Comparison of ENCODE assay signal across 12 cellular contexts in the genomic region with DNA sequence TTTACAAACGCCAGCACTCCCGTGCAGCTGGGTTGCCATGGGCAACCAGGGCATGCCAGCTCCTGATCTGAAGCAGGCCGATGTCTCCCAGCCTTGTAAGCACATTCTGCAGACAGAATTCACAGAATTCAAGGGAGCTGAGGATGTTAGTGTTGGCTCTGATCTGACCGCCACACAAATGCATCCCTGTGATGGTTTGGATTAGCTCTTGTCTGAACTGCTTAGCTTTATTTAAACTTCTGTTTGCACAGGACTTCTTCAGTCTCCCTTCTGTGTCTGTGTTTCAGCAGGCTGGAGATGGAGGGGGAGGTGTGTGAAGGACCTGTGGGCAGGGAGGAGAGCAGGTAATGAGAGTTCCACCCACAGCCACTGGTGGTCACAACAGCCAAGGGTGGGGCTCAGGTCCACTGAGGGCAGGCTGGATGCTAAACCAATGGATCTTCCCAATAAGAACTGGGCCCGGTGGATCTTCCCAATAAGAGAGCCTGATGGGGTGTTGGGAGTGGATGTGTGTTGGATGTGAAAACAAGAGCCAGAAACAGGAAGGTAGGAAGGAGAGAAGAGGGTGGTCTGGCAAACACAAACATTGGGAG.
DNase-seq lines count a peak whose midpoint lies in the region; ATAC-seq, FAIRE-seq and TF ChIP-seq lines count a peak whose summit lies in the region.
"Had no signal": no experiment of that assay in that cellular context is flagged by ENCODE, and none has a peak within 500 bp of the region (broad histone marks: within the 10 kb centered on the region; RNA-seq: fewer than 3 reads in every experiment).

No MANE protein-coding gene starts in this region.

- H3K9ac ChIP-seq in GM23248: no peak overlapping the region

- DNase-seq in GM23248: peak; percentile 55
- DNase-seq in SK-N-DZ (ENCODE audit: low spot score): peak; percentile 61
- peak; percentile 70 for DNase-seq in fibroblast of gingiva (ENCODE audit: low read depth)
- peak; percentile 83 for DNase-seq in osteoblast (ENCODE audit: insufficient read length, low spot score, missing footprints)
- no peak for DNase-seq in A172 (ENCODE audit: low spot score)
- no peak for DNase-seq in GM19239 (ENCODE audit: insufficient read length, low spot score)
- DNase-seq in activated CD4-positive, alpha-beta T cell treated with anti-CD3 and anti-CD28 coated beads for 36 hours: no peak
- DNase-seq: body of pancreas, glutamatergic neuron, PC-9 had no signal

- H3K4me3 Mint-ChIP-seq in activated CD4-positive, alpha-beta T cell treated with anti-CD3 and anti-CD28 coated beads for 36 hours: no peak overlapping the region
- H3K4me3 Mint-ChIP-seq: memory B cell had no signal

- TF ChIP-seq CTCF in osteoblast (IDR thresholded peaks at IDR 0.05; ENCODE audit: extremely low read depth, low read depth, low read length): no peak

- in situ Hi-C loops in GM23248 (cut with MboI): no loop called here

- H3K27ac ChIP-seq in GM23248 (no peak overlapping the region), osteoblast (ENCODE audit: low read depth, low read length) (no peak overlapping the region)
- H3K27ac ChIP-seq: body of pancreas, PC-9 had no signal

- H2AFZ ChIP-seq in GM23248: no peak overlapping the region
- H2AFZ ChIP-seq in osteoblast (ENCODE audit: low read length): no peak overlapping the region
- H2AFZ ChIP-seq: PC-9 had no signal

- POLR2A ChIA-PET in activated CD4-positive, alpha-beta T cell treated with anti-CD3 and anti-CD28 coated beads for 36 hours (lab: Charles Lee): no interaction called here

- no peaks in the 10 kb centered on the region for H4K20me1 ChIP-seq in GM23248 (ENCODE audit: insufficient read depth)
- H4K20me1 ChIP-seq in osteoblast (ENCODE audit: insufficient read depth, low read length): no peaks in the 10 kb centered on the region

- H3K36me3 ChIP-seq in GM23248 (ENCODE audit: low read depth) (no peaks in the 10 kb centered on the region), osteoblast (ENCODE audit: insufficient read depth, low read length) (no peaks in the 10 kb centered on the region)

- H3K9me2 ChIP-seq in GM23248 (ENCODE audit: insufficient read depth): no peaks in the 10 kb centered on the region

- H3F3A ChIP-seq in GM23248 (ENCODE audit: insufficient read depth): no peaks in the 10 kb centered on the region

- intact Hi-C loops in activated CD4-positive, alpha-beta T cell treated with anti-CD3 and anti-CD28 coated beads for 36 hours (cut with DNase I, micrococcal nuclease): no loop called here

- H3K9me3 ChIP-seq in GM23248 (ENCODE audit: low read depth) (no peaks in the 10 kb centered on the region), osteoblast (ENCODE audit: low read depth, low read length) (no peaks in the 10 kb centered on the region)
- H3K9me3 ChIP-seq: body of pancreas had no signal

- 16 to 22% methylated on average over 5 of the region's 5 CpGs for WGBS in GM23248 (ENCODE audit: low coverage in 1 of 2, low lambda C conversion rate in 2 of 2, missing lambda C conversion rate in 2 of 2), 2 experiments

- no peaks in the 10 kb centered on the region for H3K4me1 ChIP-seq in GM23248 (ENCODE audit: insufficient read depth)
- no peaks in the 10 kb centered on the region for H3K4me1 ChIP-seq in osteoblast (ENCODE audit: insufficient read depth, low read length)
- H3K4me1 ChIP-seq: body of pancreas had no signal

- H3K79me2 ChIP-seq in GM23248 (ENCODE audit: insufficient read depth) (no peaks in the 10 kb centered on the region), osteoblast (ENCODE audit: insufficient read depth, low read length) (no peaks in the 10 kb centered on the region)

- no peaks in the 10 kb centered on the region for H3K36me3 Mint-ChIP-seq in activated CD4-positive, alpha-beta T cell treated with anti-CD3 and anti-CD28 coated beads for 36 hours (ENCODE audit: low read depth)
- H3K36me3 Mint-ChIP-seq: memory B cell had no signal

- H3K27ac Mint-ChIP-seq in activated CD4-positive, alpha-beta T cell treated with anti-CD3 and anti-CD28 coated beads for 36 hours: no peak overlapping the region
- H3K27ac Mint-ChIP-seq: memory B cell had no signal

- H3K4me2 ChIP-seq in GM23248 (ENCODE audit: unreplicated experiment) (no peak overlapping the region), osteoblast (ENCODE audit: insufficient read depth, low read length) (no peak overlapping the region)
- H3K4me2 ChIP-seq: PC-9 had no signal

- no peak for ATAC-seq in GM18498 (IDR thresholded peaks at IDR 0.05; ENCODE audit: unreplicated experiment)
- no peak for ATAC-seq in activated CD4-positive, alpha-beta T cell treated with anti-CD3 and anti-CD28 coated beads for 36 hours
- ATAC-seq: body of pancreas had no signal

- FAIRE-seq in GM19239 (lab: Jason Lieb, UNC): no peak

- peaks cover 23% of the 10 kb centered on the region for H3K27me3 Mint-ChIP-seq in activated CD4-positive, alpha-beta T cell treated with anti-CD3 and anti-CD28 coated beads for 36 hours

- no peaks in the 10 kb centered on the region for H3K9me3 Mint-ChIP-seq in activated CD4-positive, alpha-beta T cell treated with anti-CD3 and anti-CD28 coated beads for 36 hours (ENCODE audit: low read depth)
- H3K9me3 Mint-ChIP-seq: memory B cell had no signal

- H3K4me1 Mint-ChIP-seq in activated CD4-positive, alpha-beta T cell treated with anti-CD3 and anti-CD28 coated beads for 36 hours: no peaks in the 10 kb centered on the region
- H3K4me1 Mint-ChIP-seq: memory B cell had no signal

- H3K27me3 ChIP-seq in GM23248 (replicated peaks; ENCODE audit: insufficient read depth): peaks cover 4% of the 10 kb centered on the region; the same call in 1 of the 2 replicates
- peaks cover 54% of the 10 kb centered on the region for H3K27me3 ChIP-seq in osteoblast (ENCODE audit: insufficient read depth, low read length)
- H3K27me3 ChIP-seq: body of pancreas had no signal

- no peak overlapping the region for H3K4me3 ChIP-seq in GM23248
- H3K4me3 ChIP-seq in osteoblast (ENCODE audit: insufficient read depth, low read length): no peak overlapping the region
- H3K4me3 ChIP-seq: body of pancreas, PC-9 had no signal

- CTCF ChIA-PET in activated CD4-positive, alpha-beta T cell treated with anti-CD3 and anti-CD28 coated beads for 36 hours (lab: Charles Lee): interaction anchor here (0.5 kb wide), 1 partner anchor 38 kb away, joined by 3 read pairs; no protein-coding TSS in a partner anchor

Comparison
In these comparisons a context has a peak if more than half of its experiments do, and no peak if none do; other contexts are left out.
1. DNase-seq: peak in GM23248 (single experiment), SK-N-DZ (single experiment), fibroblast of gingiva (single experiment) and osteoblast (single experiment); none in A172 (single experiment), GM19239 (single experiment) and activated CD4-positive, alpha-beta T cell treated with anti-CD3 and anti-CD28 coated beads for 36 hours (single experiment).